ENCODE assay signal across 7 cellular contexts in genomic region chr4:2797545-2798305, GRCh38. TPM values are rescaled to one million over a fixed set of nuclear protein-coding genes. Genes with fewer than 3 reads are reported as not detected.
A peak's percentile ranks its signal among the peaks of the same experiment; 100 is the strongest.
DNase-seq lines count a peak whose midpoint lies in the region; ATAC-seq and TF ChIP-seq lines count a peak whose summit lies in the region.

No MANE protein-coding gene starts in this region.

- ATAC-seq in Panc1 = no peak
- peak in 1 of 4 donors; percentile 4 for ATAC-seq in right lobe of liver

- no peaks in the 10 kb centered on the region for H3K27me3 ChIP-seq in Panc1 (ENCODE audit: control insufficient read depth, insufficient read depth, low read length)
- H3K27me3 ChIP-seq in right lobe of liver = no peaks in the 10 kb centered on the region
- H3K27me3 ChIP-seq in thyroid gland = no peaks in the 10 kb centered on the region

- no peaks in the 10 kb centered on the region for H3K9me3 ChIP-seq in Panc1 (ENCODE audit: control insufficient read depth, insufficient read depth, low read depth, low read length)
- H3K9me3 ChIP-seq in right lobe of liver = no peaks in the 10 kb centered on the region
- no peaks in the 10 kb centered on the region for H3K9me3 ChIP-seq in thyroid gland

- H3K4me3 Mint-ChIP-seq in activated naive CD4-positive, alpha-beta T cell treated with anti-CD3 and anti-CD28 coated beads for 36 hours = peak overlapping the region; percentile 45
- H3K4me3 Mint-ChIP-seq in Calu3 (ENCODE audit: low read depth, unreplicated experiment) = no peak overlapping the region

- H3K27ac Mint-ChIP-seq in activated naive CD4-positive, alpha-beta T cell treated with anti-CD3 and anti-CD28 coated beads for 36 hours = peak overlapping the region; percentile 76
- no peak overlapping the region for H3K27ac Mint-ChIP-seq in Calu3 (ENCODE audit: unreplicated experiment)

- POLR2A ChIA-PET in Panc1 (lab: Charles Lee) = no interaction called here

- no peaks in the 10 kb centered on the region for H3K27me3 Mint-ChIP-seq in activated naive CD4-positive, alpha-beta T cell treated with anti-CD3 and anti-CD28 coated beads for 36 hours (ENCODE audit: low read depth)
- H3K27me3 Mint-ChIP-seq in Calu3 (ENCODE audit: unreplicated experiment) = no peaks in the 10 kb centered on the region

- no peaks in the 10 kb centered on the region for H3K9me3 Mint-ChIP-seq in activated naive CD4-positive, alpha-beta T cell treated with anti-CD3 and anti-CD28 coated beads for 36 hours
- no peaks in the 10 kb centered on the region for H3K9me3 Mint-ChIP-seq in Calu3 (ENCODE audit: low read depth, unreplicated experiment)

- intact Hi-C loops in Panc1 (cut with micrococcal nuclease; ENCODE audit: unreplicated experiment) (loop anchor here (10.0 kb wide), 1 partner anchor 137 kb away; no protein-coding TSS in a partner anchor), right lobe of liver (cut with DNase I) (no loop called here), thyroid gland (cut with DNase I) (no loop called here), Calu3 (cut with micrococcal nuclease; ENCODE audit: unreplicated experiment) (no loop called here)
- intact Hi-C loops in activated naive CD4-positive, alpha-beta T cell treated with anti-CD3 and anti-CD28 coated beads for 36 hours (cut with micrococcal nuclease) = loop anchor here (2.0 kb wide), 1 partner anchor 15 kb away; no protein-coding TSS in a partner anchor

- CTCF ChIA-PET in Panc1 (lab: Charles Lee) = no interaction called here
- CTCF ChIA-PET in activated naive CD4-positive, alpha-beta T cell treated with anti-CD3 and anti-CD28 coated beads for 36 hours (lab: Charles Lee) = interaction anchor here (0.7 to 1.3 kb wide), 3 partner anchors 10 to 34 kb away, joined by 3 read pairs; no protein-coding TSS in a partner anchor
- CTCF ChIA-PET in Calu3 (lab: Charles Lee) = no interaction called here

- BruUV-seq in Panc1 (replicated peaks; lab: Mats Ljungman, UMichigan) (no TSS peak), Calu3 (replicated peaks; lab: Mats Ljungman, UMichigan) (no TSS peak)

- H3K4me3 ChIP-seq in Panc1 (ENCODE audit: low read depth in 2 of 2, low read length in 2 of 2) = peak overlapping the region in 1 of 2 experiments; percentile 57; a peak in 2 of 4 replicates
- no peak overlapping the region for H3K4me3 ChIP-seq in right lobe of liver
- H3K4me3 ChIP-seq in thyroid gland (replicated peaks in 1 of 3) = no peak overlapping the region

- H3K36me3 Mint-ChIP-seq in activated naive CD4-positive, alpha-beta T cell treated with anti-CD3 and anti-CD28 coated beads for 36 hours (ENCODE audit: low read depth) = no peaks in the 10 kb centered on the region
- peaks cover 22% of the 10 kb centered on the region for H3K36me3 Mint-ChIP-seq in Calu3 (ENCODE audit: insufficient read depth, unreplicated experiment)

- no peak for TF ChIP-seq POLR2A in right lobe of liver (IDR thresholded peaks at IDR 0.05)
- TF ChIP-seq POLR2A in thyroid gland (IDR thresholded peaks at IDR 0.05) = no peak

- in situ Hi-C loops in Panc1 (cut with HindIII; ENCODE audit: low pct_unique_long_range_greater_than_20kb, low sequenced_read_pairs) = no loop called here

- WGBS in right lobe of liver (ENCODE audit: insufficient coverage, low coverage, low lambda C conversion rate, missing lambda C conversion rate) = 29% methylated on average over 15 of the region's 23 CpGs
- 57 to 75% methylated on average over 3 to 13 of the region's 23 CpGs for WGBS in thyroid gland, 2 donors

- peaks cover 57% of the 10 kb centered on the region for H3K4me1 Mint-ChIP-seq in activated naive CD4-positive, alpha-beta T cell treated with anti-CD3 and anti-CD28 coated beads for 36 hours (ENCODE audit: low read depth)
- H3K4me1 Mint-ChIP-seq in Calu3 (ENCODE audit: low read depth, unreplicated experiment) = peaks cover 15% of the 10 kb centered on the region

- DNase-seq in Panc1 (ENCODE audit: low read depth, low spot score) (no peak), right lobe of liver (peak; percentile 31 to 75 (median 70)), thyroid gland (peak; percentile 44 to 60), HuH-7 (ENCODE audit: low spot score) (no peak), Calu3 (no peak), SW480 (ENCODE audit: low spot score) (no peak)
- DNase-seq in activated naive CD4-positive, alpha-beta T cell treated with anti-CD3 and anti-CD28 coated beads for 36 hours = peak; percentile 52

- H3K4me1 ChIP-seq in Panc1 (ENCODE audit: control insufficient read depth, insufficient read depth, low read length) (peaks cover 69% of the 10 kb centered on the region), right lobe of liver (peaks cover 2 to 77% (median 39%) of the 10 kb centered on the region in 4 donors), thyroid gland (peaks cover 79 to 89% of the 10 kb centered on the region in 2 donors)

- H3K36me3 ChIP-seq in Panc1 (ENCODE audit: control insufficient read depth, insufficient read depth, low read length) (no peaks in the 10 kb centered on the region), right lobe of liver (peaks cover 0 to 2% (median 0%) of the 10 kb centered on the region in 4 donors), thyroid gland (no peaks in the 10 kb centered on the region)

- TF ChIP-seq CTCF in Panc1 (IDR thresholded peaks at IDR 0.05) (no peak), right lobe of liver (IDR thresholded peaks at IDR 0.05) (no peak), thyroid gland (IDR thresholded peaks at IDR 0.05) (no peak), Calu3 (IDR thresholded peaks at IDR 0.05; ENCODE audit: unreplicated experiment) (no peak)

- H3K27ac ChIP-seq in Panc1 (ENCODE audit: low read length) (peak overlapping the region; percentile 89), right lobe of liver (peak overlapping the region; percentile 54 to 81 (median 62)), thyroid gland (peak overlapping the region; percentile 11 to 81 (median 75))

RNA-seq across cellular contexts. Expression of gene SH3BP2, which starts 4.8 kb away (rescaled TPM):
- 93.4 TPM for total RNA-seq in Panc1 (2021; ENCODE audit: unreplicated experiment)
- 56.2 TPM for polyA plus RNA-seq in Panc1 (2012; ENCODE audit: insufficient read length)
- 10 to 100 TPM; 45.7 to 47.4 TPM for total RNA-seq in activated naive CD4-positive, alpha-beta T cell treated with anti-CD3 and anti-CD28 coated beads for 36 hours
- 10 to 100 TPM; 34.9 to 51.8 (median 40.7) TPM for total RNA-seq in right lobe of liver
- total RNA-seq in thyroid gland = 10 to 100 TPM; 29.6 to 43.5 (median 36.7) TPM
- total RNA-seq in Calu3 (2022) = 20.7 and 22.7 TPM in 2 replicates

RNA-seq across cellular contexts. Expression of gene TNIP2, which starts 41.6 kb away (rescaled TPM):
- total RNA-seq in Panc1 (2021; ENCODE audit: unreplicated experiment) = 60.3 TPM
- 59.6 TPM for polyA plus RNA-seq in Panc1 (2012; ENCODE audit: insufficient read length)
- 10 to 100 TPM; 54.2 to 55.0 TPM for total RNA-seq in activated naive CD4-positive, alpha-beta T cell treated with anti-CD3 and anti-CD28 coated beads for 36 hours
- 10 to 100 TPM in 5 of 6 experiments, 1 to 10 TPM in 1; 9.7 to 40.6 (median 18.8) TPM for total RNA-seq in right lobe of liver
- total RNA-seq in thyroid gland = 10 to 100 TPM; 44.7 to 65.4 (median 52.2) TPM
- total RNA-seq in Calu3 (2022) = 17.5 and 18.7 TPM in 2 replicates

RNA-seq across cellular contexts. Expression of gene ADD1, which starts 45.9 kb away (rescaled TPM):
- total RNA-seq in Panc1 (2021; ENCODE audit: unreplicated experiment) = 158 TPM
- 126 TPM for polyA plus RNA-seq in Panc1 (2012; ENCODE audit: insufficient read length)
- total RNA-seq in activated naive CD4-positive, alpha-beta T cell treated with anti-CD3 and anti-CD28 coated beads for 36 hours = 100 to 1,000 TPM; 165 TPM
- total RNA-seq in right lobe of liver = 100 to 1,000 TPM in 3 of 6 experiments, 10 to 100 TPM in 3; 94.4 to 120 (median 103) TPM
- total RNA-seq in thyroid gland = 100 to 1,000 TPM; 190 to 222 (median 194) TPM
- 123 and 125 TPM in 2 replicates for total RNA-seq in Calu3 (2022)

Comparison
In these comparisons a context has a peak if more than half of its experiments do, and no peak if none do; other contexts are left out.
1. DNase-seq: peak in activated naive CD4-positive, alpha-beta T cell treated with anti-CD3 and anti-CD28 coated beads for 36 hours (single experiment), right lobe of liver (3 of 3) and thyroid gland (2 of 2); none in Panc1 (single experiment), HuH-7 (single experiment), Calu3 (single experiment) and SW480 (single experiment).
2. intact Hi-C loops: an anchor here in Panc1 (10.0 kb wide) and activated naive CD4-positive, alpha-beta T cell treated with anti-CD3 and anti-CD28 coated beads for 36 hours (2.0 kb wide); none called in right lobe of liver, thyroid gland and Calu3.
3. Peak in every context shown above with its lines, with median percentiles within 50 percentile points of each other: H3K27ac ChIP-seq.